Comparison of ENCODE assay signal across 31 cellular contexts in the genomic region with DNA sequence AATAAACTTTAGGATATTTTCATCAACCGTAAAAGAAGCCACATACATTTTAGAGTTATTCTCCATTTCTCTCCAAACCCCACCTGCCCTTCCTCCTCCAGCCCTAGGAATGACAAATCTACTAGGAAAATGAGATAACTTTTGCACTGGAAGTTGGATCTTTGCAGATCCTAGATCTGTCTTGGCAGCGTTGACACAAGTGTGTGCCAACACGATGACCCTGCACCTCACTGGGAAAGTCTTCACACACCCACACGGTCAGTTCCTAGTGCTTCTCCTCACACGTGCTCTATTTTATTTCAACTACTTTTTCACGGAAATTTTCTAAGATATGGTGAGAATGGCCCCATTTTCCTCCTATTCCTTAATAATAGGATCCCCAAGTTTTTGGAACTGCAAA.
"Had no signal": no experiment of that assay in that cellular context is flagged by ENCODE, and none has a peak within 500 bp of the region (broad histone marks: within the 10 kb centered on the region; RNA-seq: fewer than 3 reads in every experiment).

No MANE protein-coding gene starts in this region.

- H3K4me3 Mint-ChIP-seq: activated CD4-positive, alpha-beta T cell treated with anti-CD3 and anti-CD28 coated beads for 36 hours; activated CD4-positive, alpha-beta T cell treated with anti-CD3 and anti-CD28 coated beads, Interleukin-2, amount 10 ng/mL, durations not matched to agents 7 days and 5 days; activated CD8-positive, alpha-beta T cell treated with anti-CD3 and anti-CD28 coated beads, Interleukin-2, amount 10 ng/mL, durations not matched to agents 7 days and 5 days; activated naive CD8-positive, alpha-beta T cell treated with anti-CD3 and anti-CD28 coated beads for 36 hours; activated T-cell treated with anti-CD3 and anti-CD28 coated beads, Interleukin-2, amount 50 U/mL, for 4 hours; activated T-helper 1 cell treated with anti-CD3 and anti-CD28 coated beads, Interleukin-12 subunit alpha, Interleukin-12 subunit beta, Interleukin-2, Interleukin-4 antibody, amounts not matched to agents 30 ng/mL and 10 ng/mL and 1 ng/mL, durations not matched to agents 14 hours and 24 hours and 36 hours; central memory CD8-positive, alpha-beta T cell; T-helper 1 cell treated with Interleukin-12 subunit alpha and Interleukin-12 subunit beta and Interleukin-4 antibody, amounts not matched to agents 30 μg/mL and 1 μg/mL, for 36 hours; T-helper 2 cell treated with Interferon-gamma antibody and Interleukin-4, amounts not matched to agents 5 μg/mL and 100 μg/mL, for 36 hours had no signal

- H3K4me1 Mint-ChIP-seq: activated CD4-positive, alpha-beta T cell treated with anti-CD3 and anti-CD28 coated beads for 36 hours; activated naive CD8-positive, alpha-beta T cell treated with anti-CD3 and anti-CD28 coated beads for 36 hours; central memory CD8-positive, alpha-beta T cell had no signal

- H3K4me3 ChIP-seq: cardiac muscle cell, K562, SJSA1 had no signal

- H3K9me3 ChIP-seq: SJSA1, SK-N-SH had no signal

- H3K9ac ChIP-seq: SK-N-SH had no signal

- H3K36me3 Mint-ChIP-seq: activated naive CD8-positive, alpha-beta T cell treated with anti-CD3 and anti-CD28 coated beads for 36 hours had no signal

- H3K27me3 ChIP-seq: brain microvascular endothelial cell, cardiac muscle cell, SJSA1 had no signal

- H3K27ac Mint-ChIP-seq: activated CD4-positive, alpha-beta T cell treated with anti-CD3 and anti-CD28 coated beads for 36 hours; activated CD4-positive, alpha-beta T cell treated with anti-CD3 and anti-CD28 coated beads, Interleukin-2, amount 10 ng/mL, durations not matched to agents 7 days and 5 days; activated CD8-positive, alpha-beta T cell treated with anti-CD3 and anti-CD28 coated beads, Interleukin-2, amount 10 ng/mL, durations not matched to agents 7 days and 5 days; activated naive CD8-positive, alpha-beta T cell treated with anti-CD3 and anti-CD28 coated beads for 36 hours; activated T-helper 1 cell treated with anti-CD3 and anti-CD28 coated beads, Interleukin-12 subunit alpha, Interleukin-12 subunit beta, Interleukin-2, Interleukin-4 antibody, amounts not matched to agents 30 ng/mL and 10 ng/mL and 1 ng/mL, durations not matched to agents 14 hours and 24 hours and 36 hours; T-helper 1 cell treated with Interleukin-12 subunit alpha and Interleukin-12 subunit beta and Interleukin-4 antibody, amounts not matched to agents 30 μg/mL and 1 μg/mL, for 36 hours; T-helper 2 cell treated with Interferon-gamma antibody and Interleukin-4, amounts not matched to agents 5 μg/mL and 100 μg/mL, for 36 hours had no signal

- H3K27ac ChIP-seq: brain microvascular endothelial cell, cardiac muscle cell, SJSA1 had no signal

- H3K9me3 Mint-ChIP-seq: activated naive CD8-positive, alpha-beta T cell treated with anti-CD3 and anti-CD28 coated beads for 36 hours; activated T-cell treated with anti-CD3 and anti-CD28 coated beads, Interleukin-2, amount 50 U/mL, for 4 hours; central memory CD8-positive, alpha-beta T cell had no signal

- ATAC-seq: activated CD4-positive, alpha-beta T cell treated with anti-CD3 and anti-CD28 coated beads for 36 hours; activated CD4-positive, CD25-positive, alpha-beta regulatory T cell treated with anti-CD3 and anti-CD28 coated beads, Interleukin-2, amount 50 U/mL, for 24 hours; activated CD8-positive, alpha-beta T cell treated with anti-CD3 and anti-CD28 coated beads, Interleukin-2, amount 10 ng/mL, durations not matched to agents 7 days and 5 days; activated T-cell treated with anti-CD3 and anti-CD28 coated beads, Interleukin-2, amount 50 U/mL, for 4 hours; K562 had no signal

- H3K9me2 ChIP-seq: SK-N-SH had no signal

- FAIRE-seq: K562, TTC549 had no signal

- DNase-seq: activated CD4-positive, alpha-beta T cell treated with anti-CD3 and anti-CD28 coated beads for 36 hours; activated CD4-positive, alpha-beta T cell treated with anti-CD3 and anti-CD28 coated beads, Interleukin-2, amount 10 ng/mL, durations not matched to agents 7 days and 5 days; activated CD4-positive, alpha-beta T cell treated with anti-CD3 and anti-CD28 coated beads, Interleukin-2, amount 50 U/mL, for 48 hours; activated CD8-positive, alpha-beta T cell treated with anti-CD3 and anti-CD28 coated beads, Interleukin-2, amount 10 ng/mL, durations not matched to agents 7 days and 5 days; activated gamma-delta T cell treated with Interleukin-2 at 50 U/mL for 16 hours; activated naive CD4-positive, alpha-beta T cell treated with anti-CD3 and anti-CD28 coated beads, Interleukin-2, amount 50 U/mL, for 16 hours; activated naive CD8-positive, alpha-beta T cell treated with anti-CD3 and anti-CD28 coated beads for 36 hours; activated T-cell treated with anti-CD3 and anti-CD28 coated beads, Interleukin-2, amount 50 U/mL, for 4 hours; amniotic stem cell; brain microvascular endothelial cell; NCI-H1048; NCI-H1105 treated with DMSO at 0.1 percent for 48 hours; NCI-H1436; NCI-H1694; NCI-H1930; NCI-H2081 treated with DMSO at 0.1 percent for 48 hours; NCI-H226; NCI-H446 treated with DMSO at 0.1 percent for 48 hours; NCI-H524; NCI-H82; SHP77 treated with DMSO at 0.1 percent for 48 hours; SK-N-SH had no signal

- H3K4me2 ChIP-seq: SK-N-SH had no signal

- H3K27me3 Mint-ChIP-seq: activated CD4-positive, alpha-beta T cell treated with anti-CD3 and anti-CD28 coated beads for 36 hours; activated naive CD8-positive, alpha-beta T cell treated with anti-CD3 and anti-CD28 coated beads for 36 hours; central memory CD8-positive, alpha-beta T cell had no signal

- H3K36me3 ChIP-seq: brain microvascular endothelial cell, cardiac muscle cell, SJSA1 had no signal
